In genomic region chr10:11678074-11678793, GRCh38 we compare ENCODE assay signal across 8 cellular contexts.
DNase-seq lines count a peak whose midpoint lies in the region; ATAC-seq lines count a peak whose summit lies in the region.

No MANE protein-coding gene starts in this region.

- peaks cover 11% of the 10 kb centered on the region for H3K36me3 Mint-ChIP-seq in memory B cell

- no peaks in the 10 kb centered on the region for H3K27me3 Mint-ChIP-seq in memory B cell

- H3K4me1 Mint-ChIP-seq in memory B cell: peaks cover 57% of the 10 kb centered on the region

- ATAC-seq in GM18868 (IDR thresholded peaks at IDR 0.05; ENCODE audit: unreplicated experiment): peak; percentile 85
- ATAC-seq in GM21786 (IDR thresholded peaks at IDR 0.05; ENCODE audit: unreplicated experiment): peak; percentile 84
- peak; percentile 86 for ATAC-seq in memory B cell (ENCODE audit: low read depth)

- in situ Hi-C loops in ACHN (cut with HindIII; ENCODE audit: low pct_ligation_motif_present, low pct_unique_long_range_greater_than_20kb, low sequenced_read_pairs): no loop called here

- peak; percentile 48 for DNase-seq in M059J (ENCODE audit: low read depth)
- DNase-seq in memory B cell (ENCODE audit: low spot score in 2 of 2): peak in 1 of 2 donors; percentile 52
- DNase-seq in iPS-NIHi7 (ENCODE audit: extremely low spot score): no peak
- no peak for DNase-seq in NCI-H146 (lab: John Stamatoyannopoulos, UW)
- DNase-seq in ACHN: no peak
- DNase-seq in NCI-H524 (lab: John Stamatoyannopoulos, UW): no peak

- peaks cover 7% of the 10 kb centered on the region for H3K9me3 Mint-ChIP-seq in memory B cell

- H3K27ac Mint-ChIP-seq in memory B cell: peak overlapping the region; percentile 91

- peak overlapping the region; percentile 81 for H3K4me3 Mint-ChIP-seq in memory B cell
